Comparison of ENCODE assay signal across 8 cellular contexts in the genomic region with DNA sequence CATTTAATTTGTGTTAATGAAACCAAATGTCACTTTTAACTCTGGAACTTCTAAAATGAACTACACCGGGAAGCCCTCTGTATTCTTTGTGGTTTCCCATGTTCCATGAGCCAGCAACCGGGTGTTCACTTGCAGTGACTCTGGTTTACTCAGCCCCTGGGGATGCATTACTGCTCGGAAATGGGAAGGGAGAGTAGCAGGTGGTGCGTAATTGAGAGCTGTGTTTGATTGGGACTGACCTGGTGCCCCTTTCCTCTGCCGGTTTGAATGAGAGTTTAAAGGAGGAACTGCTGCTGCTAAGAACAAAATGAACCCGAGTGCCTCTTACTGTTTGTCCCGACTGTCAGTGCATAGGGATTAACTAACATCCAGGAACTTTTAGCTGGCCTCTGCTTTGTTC.
A peak's percentile ranks its signal among the peaks of the same experiment; 100 is the strongest.
DNase-seq lines count a peak whose midpoint lies in the region; ATAC-seq and TF ChIP-seq lines count a peak whose summit lies in the region.

No MANE protein-coding gene starts in this region.

- peaks cover 36% of the 10 kb centered on the region for H3K4me1 Mint-ChIP-seq in stimulated activated memory B cell treated with anti-CD40 and anti-IgM and Interleukin-4, amounts not matched to agents 10 μg/mL and 1 μg/mL and 100 μg/mL, for 72 hours

- no peaks in the 10 kb centered on the region for H3K9me3 ChIP-seq in endocrine pancreas (ENCODE audit: control insufficient read depth, low read length)

- H3K36me3 ChIP-seq in endocrine pancreas (ENCODE audit: control insufficient read depth, insufficient read depth, low read length), result no peaks in the 10 kb centered on the region

- H3K9me3 Mint-ChIP-seq in stimulated activated memory B cell treated with anti-CD40 and anti-IgM and Interleukin-4, amounts not matched to agents 10 μg/mL and 1 μg/mL and 100 μg/mL, for 72 hours, result peaks cover 2% of the 10 kb centered on the region

- peaks cover 58% of the 10 kb centered on the region for H3K36me3 Mint-ChIP-seq in stimulated activated memory B cell treated with anti-CD40 and anti-IgM and Interleukin-4, amounts not matched to agents 10 μg/mL and 1 μg/mL and 100 μg/mL, for 72 hours

- peaks cover 5% of the 10 kb centered on the region for H3K4me1 ChIP-seq in endocrine pancreas (ENCODE audit: control insufficient read depth, insufficient read depth, low read length)

- intact Hi-C loops in posterior cingulate gyrus (cut with DNase I), result no loop called here

- DNase-seq in NCI-H524 treated with DMSO at 0.1 percent for 48 hours (lab: John Stamatoyannopoulos, UW) (peak; percentile 81), posterior cingulate gyrus (no peak), GM20000 (ENCODE audit: low spot score) (no peak)

- peak overlapping the region; percentile 14 for H3K4me3 Mint-ChIP-seq in stimulated activated memory B cell treated with anti-CD40 and anti-IgM and Interleukin-4, amounts not matched to agents 10 μg/mL and 1 μg/mL and 100 μg/mL, for 72 hours

- peak overlapping the region; percentile 18 for H3K4me3 ChIP-seq in endocrine pancreas (ENCODE audit: control insufficient read depth, insufficient read depth, low read length)

- H3K27ac Mint-ChIP-seq in stimulated activated memory B cell treated with anti-CD40 and anti-IgM and Interleukin-4, amounts not matched to agents 10 μg/mL and 1 μg/mL and 100 μg/mL, for 72 hours, result peak overlapping the region; percentile 80

- no peak for TF ChIP-seq CTCF in GM20000 (IDR thresholded peaks at IDR 0.05; ENCODE audit: extremely low read depth, missing control alignments)

- no peak overlapping the region for H3K9ac ChIP-seq in endocrine pancreas (ENCODE audit: control insufficient read depth, insufficient read depth, low read length)

- no peaks in the 10 kb centered on the region for H3K27me3 Mint-ChIP-seq in stimulated activated memory B cell treated with anti-CD40 and anti-IgM and Interleukin-4, amounts not matched to agents 10 μg/mL and 1 μg/mL and 100 μg/mL, for 72 hours

- ATAC-seq in GM18517 (IDR thresholded peaks at IDR 0.05; ENCODE audit: unreplicated experiment) (peak; percentile 53), HG02610 (IDR thresholded peaks at IDR 0.05; ENCODE audit: unreplicated experiment) (peak; percentile 61), HG03571 (IDR thresholded peaks at IDR 0.05; ENCODE audit: unreplicated experiment) (no peak)
- ATAC-seq in stimulated activated memory B cell treated with anti-CD40 and anti-IgM and Interleukin-4, amounts not matched to agents 10 μg/mL and 1 μg/mL and 100 μg/mL, for 72 hours, result peak; percentile 92

- H3K27me3 ChIP-seq in endocrine pancreas (ENCODE audit: control insufficient read depth, insufficient read depth, low read length), result no peaks in the 10 kb centered on the region
